17 cellular contexts compared by ENCODE assay signal in the genomic region with DNA sequence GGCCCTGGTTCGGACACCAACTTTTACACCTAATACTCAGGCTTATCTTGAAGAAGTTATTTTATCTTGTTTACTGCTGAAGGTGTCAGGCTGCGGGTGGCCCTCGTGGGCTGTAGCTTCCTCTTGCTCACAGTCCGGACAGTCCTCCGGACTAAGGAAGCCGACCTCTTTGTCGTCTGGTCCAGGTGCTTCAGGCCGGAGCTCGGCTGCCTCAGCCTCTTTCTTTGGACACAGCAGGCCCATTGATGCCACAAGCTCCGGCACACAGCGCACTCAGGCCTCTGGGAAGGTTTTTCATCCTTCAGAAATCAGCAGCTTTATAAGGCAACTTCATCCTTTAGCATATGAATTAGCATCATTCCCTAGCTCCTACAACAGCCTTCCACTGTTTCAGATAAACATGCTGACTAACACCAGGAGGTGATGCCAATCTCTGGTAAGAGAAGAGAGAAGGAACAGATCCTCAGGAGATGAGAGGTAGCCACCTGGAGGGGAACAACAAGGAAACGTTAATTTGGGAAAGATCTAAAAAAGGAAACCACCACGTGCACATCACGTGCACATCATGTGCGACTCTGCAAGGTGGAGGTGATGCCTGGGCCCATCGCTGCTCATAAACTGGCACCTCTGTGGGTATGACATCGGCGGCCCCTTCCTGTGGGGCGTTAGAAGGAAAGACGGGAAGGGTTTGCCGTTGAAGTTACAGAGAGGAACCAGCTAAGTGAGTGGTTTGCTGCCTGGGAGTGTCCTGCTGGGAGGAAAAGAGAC. TPM values are rescaled to one million over a fixed set of nuclear protein-coding genes. Genes with fewer than 3 reads are reported as not detected.
DNase-seq lines count a peak whose midpoint lies in the region; ATAC-seq and TF ChIP-seq lines count a peak whose summit lies in the region.
"Had no signal": no experiment of that assay in that cellular context is flagged by ENCODE, and none has a peak within 500 bp of the region (broad histone marks: within the 10 kb centered on the region; RNA-seq: fewer than 3 reads in every experiment).

No MANE protein-coding gene starts in this region.

- H3K9me3 ChIP-seq in IMR-90 (ENCODE audit: control insufficient read depth, insufficient read depth, low read length) (no peaks in the 10 kb centered on the region), hepatocyte (ENCODE audit: low read depth) (no peaks in the 10 kb centered on the region), mucosa of stomach (ENCODE audit: control insufficient read depth, low read length) (no peaks in the 10 kb centered on the region), upper lobe of left lung (no peaks in the 10 kb centered on the region), breast epithelium (no peaks in the 10 kb centered on the region), sigmoid colon (no peaks in the 10 kb centered on the region)
- H3K9me3 ChIP-seq: SJCRH30 had no signal

- H3K27ac ChIP-seq in IMR-90 (ENCODE audit: insufficient read depth, low read length): no peak overlapping the region
- peak overlapping the region; percentile 77 for H3K27ac ChIP-seq in hepatocyte
- H3K27ac ChIP-seq in upper lobe of left lung: peak overlapping the region in 3 of 4 donors; percentile 29 to 63 (median 54)
- H3K27ac ChIP-seq in breast epithelium: no peak overlapping the region
- H3K27ac ChIP-seq in sigmoid colon: no peak overlapping the region
- H3K27ac ChIP-seq: SJCRH30 had no signal

- H3K27me3 ChIP-seq in IMR-90 (ENCODE audit: control insufficient read depth, insufficient read depth, low read length): no peaks in the 10 kb centered on the region
- no peaks in the 10 kb centered on the region for H3K27me3 ChIP-seq in hepatocyte
- no peaks in the 10 kb centered on the region for H3K27me3 ChIP-seq in mucosa of stomach (ENCODE audit: control insufficient read depth, insufficient read depth, low read length)
- H3K27me3 ChIP-seq in upper lobe of left lung: no peaks in the 10 kb centered on the region
- no peaks in the 10 kb centered on the region for H3K27me3 ChIP-seq in breast epithelium
- H3K27me3 ChIP-seq in sigmoid colon: no peaks in the 10 kb centered on the region
- H3K27me3 ChIP-seq: SJCRH30 had no signal

- 73% methylated on average over 15 of the region's 21 CpGs; no CpG with 5 or more reads in 1 of the 2 experiments for WGBS in IMR-90 (ENCODE audit: extremely low coverage in 2 of 2, insufficient read length in 1 of 2), 2 experiments
- 78% methylated on average over 21 of the region's 21 CpGs for WGBS in hepatocyte (ENCODE audit: low lambda C conversion rate, missing lambda C conversion rate)
- WGBS in upper lobe of left lung, 2 donors: 69 to 75% methylated on average over 21 of the region's 21 CpGs
- WGBS in sigmoid colon, 2 donors: 73 to 77% methylated on average over 21 of the region's 21 CpGs

- ATAC-seq in IMR-90 (ENCODE audit: low read depth) (no peak), upper lobe of left lung (ENCODE audit: low FRiP score in 2 of 2) (no peak)

- intact Hi-C loops in IMR-90 (cut with micrococcal nuclease): no loop called here
- intact Hi-C loops in breast epithelium (cut with DNase I; ENCODE audit: low total_unique reads): no loop called here
- intact Hi-C loops in sigmoid colon (cut with DNase I): loop anchor here (10.0 kb wide), 1 partner anchor 166 kb away; a partner anchor contains a TSS

- H4K20me1 ChIP-seq in IMR-90 (ENCODE audit: insufficient read depth, low read length): peaks cover 5% of the 10 kb centered on the region; the same call in 1 of the 2 replicates
- no peaks in the 10 kb centered on the region for H4K20me1 ChIP-seq in hepatocyte (ENCODE audit: insufficient read depth, poor library complexity, severe bottlenecking)

- no peak overlapping the region for H2BK5ac ChIP-seq in IMR-90 (ENCODE audit: low read depth, low read length, poor library complexity, severe bottlenecking)

- peaks cover 5% of the 10 kb centered on the region for H3K79me2 ChIP-seq in hepatocyte

- no peak overlapping the region for H2AK9ac ChIP-seq in IMR-90 (replicated peaks; ENCODE audit: low read depth, low read length, poor library complexity)

- in situ Hi-C loops in IMR-90 (cut with MboI; ENCODE audit: low sequenced_read_pairs): no loop called here

- 0 out of 2 replicates have a peak, but pooled peaks cover 4% of the 10 kb centered on the region for H3K9me1 ChIP-seq in IMR-90 (ENCODE audit: insufficient read depth, low read length)

- CTCF ChIA-PET in IMR-90 (lab: Yijun Ruan, JAX) (no interaction called here), GM10248 (lab: Yijun Ruan, JAX) (interaction anchor here (1.3 to 4.8 kb wide), 5 partner anchors 15 to 90 kb away, joined by 3 to 26 read pairs (median 3); a partner anchor contains a TSS)

- H2AK5ac ChIP-seq in IMR-90 (ENCODE audit: low read depth, low read length): no peak overlapping the region

- H3K4me1 ChIP-seq in IMR-90 (ENCODE audit: control insufficient read depth, insufficient read depth, low read length): peaks cover 6% of the 10 kb centered on the region
- peaks cover 7% of the 10 kb centered on the region for H3K4me1 ChIP-seq in hepatocyte (ENCODE audit: insufficient read depth)
- peaks cover 22% of the 10 kb centered on the region for H3K4me1 ChIP-seq in mucosa of stomach (ENCODE audit: control insufficient read depth, insufficient read depth, low read length)
- H3K4me1 ChIP-seq in upper lobe of left lung: peaks cover 13 to 22% (median 21%) of the 10 kb centered on the region in 4 donors
- H3K4me1 ChIP-seq in breast epithelium: no peaks in the 10 kb centered on the region
- peaks cover 0 to 15% (median 10%) of the 10 kb centered on the region in 4 donors for H3K4me1 ChIP-seq in sigmoid colon
- H3K4me1 ChIP-seq: SJCRH30 had no signal

- H2BK20ac ChIP-seq in IMR-90 (ENCODE audit: low read depth, low read length): peak overlapping the region; percentile 33; the same call in 1 of the 2 replicates

- H3K4me2 ChIP-seq in IMR-90 (ENCODE audit: low read depth, low read length) (no peak overlapping the region), hepatocyte (no peak overlapping the region)

- dilution Hi-C loops in IMR-90 (cut with HindIII; ENCODE audit: low sequenced_read_pairs, unreplicated experiment): no loop called here

- H2BK120ac ChIP-seq in IMR-90 (ENCODE audit: low read depth, low read length): no peak overlapping the region

- no peak for TF ChIP-seq CTCF in IMR-90 (conservative IDR thresholded peaks at IDR 0.05; ENCODE audit: low read depth, low read length)
- TF ChIP-seq CTCF in hepatocyte (IDR thresholded peaks at IDR 0.05; ENCODE audit: poor library complexity): no peak
- TF ChIP-seq CTCF in upper lobe of left lung (IDR thresholded peaks at IDR 0.05): no peak
- TF ChIP-seq CTCF in breast epithelium (IDR thresholded peaks at IDR 0.05): no peak
- TF ChIP-seq CTCF in GM10248 (IDR thresholded peaks at IDR 0.05; ENCODE audit: control extremely low read depth, extremely low read depth, low read depth, missing control alignments): no peak
- no peak for TF ChIP-seq CTCF in sigmoid colon (IDR thresholded peaks at IDR 0.05)

- DNase-seq in IMR-90 (no peak), hepatocyte (ENCODE audit: low spot score) (no peak), upper lobe of left lung (peak in 1 of 2 donors; percentile 26), breast epithelium (ENCODE audit: low spot score in 2 of 2) (no peak), GM10248 (ENCODE audit: extremely low spot score) (no peak), sigmoid colon (no peak)
- DNase-seq: ACHN; AML-193; CD4-positive, alpha-beta T cell; Karpas-422; MM.1S; NCI-H1092 treated with DMSO at 0.1 percent for 48 hours; NCI-H2081 treated with DMSO at 0.1 percent for 48 hours; NCI-H510A; NCI-H774; SJCRH30 had no signal

- no peak overlapping the region for H2BK15ac ChIP-seq in IMR-90 (ENCODE audit: low read depth, low read length)

- H2AFZ ChIP-seq in IMR-90 (replicated peaks; ENCODE audit: low read length, poor library complexity) (peak overlapping the region; percentile 17), hepatocyte (no peak overlapping the region)

- no peak overlapping the region for H3K14ac ChIP-seq in IMR-90 (replicated peaks; ENCODE audit: low read depth, low read length)

- POLR2A ChIA-PET in IMR-90 (lab: Charles Lee; ENCODE audit: unreplicated experiment) (no interaction called here), GM10248 (lab: Yijun Ruan, JAX) (no interaction called here)

- TF ChIP-seq POLR2A in IMR-90 (IDR thresholded peaks at IDR 0.05; ENCODE audit: low read depth, low read length) (no peak), upper lobe of left lung (IDR thresholded peaks at IDR 0.05) (no peak), breast epithelium (IDR thresholded peaks at IDR 0.05) (no peak), sigmoid colon (IDR thresholded peaks at IDR 0.05) (no peak)

- no peak overlapping the region for H3K18ac ChIP-seq in IMR-90 (ENCODE audit: low read depth, low read length)

- H3K23ac ChIP-seq in IMR-90 (ENCODE audit: low read depth, low read length): no peak overlapping the region

- H3K4me3 ChIP-seq in IMR-90 (ENCODE audit: insufficient read depth, low read depth, low read length): no peak overlapping the region
- no peak overlapping the region for H3K4me3 ChIP-seq in hepatocyte
- no peak overlapping the region for H3K4me3 ChIP-seq in mucosa of stomach (ENCODE audit: low read length)
- no peak overlapping the region for H3K4me3 ChIP-seq in upper lobe of left lung
- H3K4me3 ChIP-seq in breast epithelium: no peak overlapping the region
- H3K4me3 ChIP-seq in sigmoid colon: no peak overlapping the region
- H3K4me3 ChIP-seq: SJCRH30 had no signal

- peaks cover 3 to 19% of the 10 kb centered on the region in 2 experiments; a peak in 3 of 4 replicates for H3K79me1 ChIP-seq in IMR-90 (ENCODE audit: low read depth in 1 of 2, low read length in 2 of 2)

- no peak for TF ChIP-seq EP300 in upper lobe of left lung (IDR thresholded peaks at IDR 0.05)
- no peak for TF ChIP-seq EP300 in sigmoid colon (IDR thresholded peaks at IDR 0.05)

- BruUV-seq in IMR-90 (replicated peaks; lab: Mats Ljungman, UMichigan): no TSS peak

- H3K56ac ChIP-seq in IMR-90 (ENCODE audit: extremely low read depth, insufficient read depth, low read length): no peak overlapping the region

- H4K91ac ChIP-seq in IMR-90 (ENCODE audit: insufficient read depth, low read depth, low read length): no peak overlapping the region; the same call in 1 of the 2 replicates

- no peak for TF ChIP-seq RAD21 in IMR-90 (IDR thresholded peaks at IDR 0.05; ENCODE audit: low read length)

- H3K9me2 ChIP-seq in hepatocyte (replicated peaks; ENCODE audit: insufficient read depth): no peaks in the 10 kb centered on the region

- no peak overlapping the region for H4K5ac ChIP-seq in IMR-90 (ENCODE audit: low read depth, low read length)

- H3K36me3 ChIP-seq in IMR-90 (ENCODE audit: control insufficient read depth, insufficient read depth, low read length) (no peaks in the 10 kb centered on the region), hepatocyte (replicated peaks; ENCODE audit: insufficient read depth, low read depth) (no peaks in the 10 kb centered on the region), mucosa of stomach (ENCODE audit: control insufficient read depth, insufficient read depth, low read length) (no peaks in the 10 kb centered on the region), upper lobe of left lung (no peaks in the 10 kb centered on the region), breast epithelium (no peaks in the 10 kb centered on the region), sigmoid colon (no peaks in the 10 kb centered on the region)
- H3K36me3 ChIP-seq: SJCRH30 had no signal

- H3K9ac ChIP-seq in IMR-90 (ENCODE audit: low read depth, low read length) (no peak overlapping the region), mucosa of stomach (ENCODE audit: low read length) (peak overlapping the region; percentile 5)

- H3K4ac ChIP-seq in IMR-90 (ENCODE audit: low read depth, low read length): no peak overlapping the region

- H4K8ac ChIP-seq in IMR-90 (ENCODE audit: low read depth in 2 of 2, low read length in 2 of 2): no peak overlapping the region

RNA-seq across cellular contexts. Expression of a gene that starts 4.4 kb away (rescaled TPM):
- 41.9 and 51.3 TPM in 2 replicates for total RNA-seq in IMR-90 (2012; rRNA removed)
- polyA plus RNA-seq in IMR-90 (2012; rRNA removed): 72.5 and 77.8 TPM in 2 replicates
- polyA plus RNA-seq in IMR-90 (2012; cell fraction: cytosol; rRNA removed): 40.3 and 108 TPM in 2 replicates
- 31.6 and 74.8 TPM in 2 replicates for polyA plus RNA-seq in IMR-90 (2012; cell fraction: nucleus; rRNA removed; ENCODE audit: low replicate concordance)
- 22.1 and 26.8 TPM in 2 replicates for total RNA-seq in hepatocyte
- 15.6 and 16.2 TPM in 2 replicates for polyA plus RNA-seq in hepatocyte
- 10 to 100 TPM in 1 of 6 donors, 1 to 10 TPM in 5; 2.6 to 11.1 (median 3.4) TPM for total RNA-seq in upper lobe of left lung
- total RNA-seq in breast epithelium: 10 to 100 TPM in 1 of 3 donors, 1 to 10 TPM in 1, under 1 TPM in 1; 0.32 to 11.9 (median 2.9) TPM
- 1 to 10 TPM in 3 of 4 donors, under 1 TPM in 1; 0.66 to 3.1 (median 2.4) TPM for total RNA-seq in sigmoid colon
- polyA plus RNA-seq in sigmoid colon: 10 to 100 TPM in 1 of 3 donors, 1 to 10 TPM in 2; 3.0 to 31.4 (median 8.3) TPM

RNA-seq across cellular contexts. Expression of a gene that starts 19.8 kb away (rescaled TPM):
- total RNA-seq in IMR-90 (2012; rRNA removed) (1.7 and 1.8 TPM in 2 replicates), hepatocyte (2.3 and 2.8 TPM in 2 replicates), upper lobe of left lung (10 to 100 TPM in 5 of 6 donors, 1 to 10 TPM in 1; 9.5 to 38.0 (median 13.7) TPM), breast epithelium (10 to 100 TPM in 1 of 3 donors, 1 to 10 TPM in 2; 3.5 to 10.5 (median 5.0) TPM), sigmoid colon (1 to 10 TPM; 3.5 to 5.4 (median 4.6) TPM)
- polyA plus RNA-seq in IMR-90 (2012; rRNA removed) (3.4 and 3.6 TPM in 2 replicates), hepatocyte (1.1 TPM in 1 of 2 replicates, not detected in the other), sigmoid colon (10 to 100 TPM in 1 of 3 donors, 1 to 10 TPM in 2; 1.6 to 12.2 (median 3.6) TPM)
- polyA plus RNA-seq in IMR-90 (2012; cell fraction: cytosol; rRNA removed): 2.3 and 2.9 TPM in 2 replicates
- 2.4 and 5.1 TPM in 2 replicates for polyA plus RNA-seq in IMR-90 (2012; cell fraction: nucleus; rRNA removed; ENCODE audit: low replicate concordance)

RNA-seq across cellular contexts. Expression of a gene that starts 54.6 kb away (rescaled TPM):
- total RNA-seq in IMR-90 (2012; rRNA removed) (30.0 and 32.3 TPM in 2 replicates), hepatocyte (38.3 and 40.1 TPM in 2 replicates), upper lobe of left lung (10 to 100 TPM; 19.9 to 43.2 (median 29.2) TPM), breast epithelium (10 to 100 TPM; 23.2 to 25.0 (median 23.9) TPM), sigmoid colon (10 to 100 TPM; 17.4 to 19.6 (median 19.0) TPM)
- polyA plus RNA-seq in IMR-90 (2012; rRNA removed) (19.3 and 20.8 TPM in 2 replicates), hepatocyte (34.6 and 40.3 TPM in 2 replicates), sigmoid colon (10 to 100 TPM in 1 of 3 donors, 1 to 10 TPM in 2; 4.8 to 15.1 (median 6.7) TPM)
- 15.0 and 19.5 TPM in 2 replicates for polyA plus RNA-seq in IMR-90 (2012; cell fraction: cytosol; rRNA removed)
- polyA plus RNA-seq in IMR-90 (2012; cell fraction: nucleus; rRNA removed; ENCODE audit: low replicate concordance): 15.5 and 29.3 TPM in 2 replicates

Comparison
In these comparisons a context has a peak if more than half of its experiments do, and no peak if none do; other contexts are left out.
1. H3K27ac ChIP-seq: peak in hepatocyte (single experiment) and upper lobe of left lung (3 of 4); none in IMR-90 (single experiment), breast epithelium (0 of 2) and sigmoid colon (0 of 4).